30 cellular contexts compared by ENCODE assay signal in genomic region chr10:9015005-9015404, GRCh38.
DNase-seq lines count a peak whose midpoint lies in the region; ATAC-seq, FAIRE-seq and TF ChIP-seq lines count a peak whose summit lies in the region.
"Had no signal": no experiment of that assay in that cellular context is flagged by ENCODE, and none has a peak within 500 bp of the region (broad histone marks: within the 10 kb centered on the region; RNA-seq: fewer than 3 reads in every experiment).

No MANE protein-coding gene starts in this region.

- H3K23me2 ChIP-seq in H1 (ENCODE audit: low read depth, low read length): no peaks in the 10 kb centered on the region

- TF ChIP-seq CTCF in H1 (IDR thresholded peaks at IDR 0.05; ENCODE audit: control extremely low read depth in 1 of 3, insufficient read depth in 1 of 3, low read depth in 1 of 3, low read length in 3 of 3): no peak
- no peak for TF ChIP-seq CTCF in lower leg skin (IDR thresholded peaks at IDR 0.05)

- no peak overlapping the region for H3K18ac ChIP-seq in H1 (ENCODE audit: extremely low read depth, low read length)

- no peak overlapping the region for H3K23ac ChIP-seq in H1 (ENCODE audit: insufficient read length)

- no peak for FAIRE-seq in H1 (lab: Jason Lieb, UNC)
- FAIRE-seq: colon, G401.6, islet of Langerhans, small intestine had no signal

- H3K27ac ChIP-seq in H1 (ENCODE audit: low read depth, low read length): no peak overlapping the region
- H3K27ac ChIP-seq: cardiac muscle cell, KMS-11, left lung, SK-N-MC, thoracic aorta, uterus had no signal

- H3K4me3 ChIP-seq in H1 (ENCODE audit: extremely low read depth in 1 of 4, insufficient read depth in 2 of 4, low read depth in 3 of 4, low read length in 4 of 4): no peak overlapping the region
- H3K4me3 ChIP-seq in lower leg skin (ENCODE audit: low read depth, poor library complexity, severe bottlenecking): no peak overlapping the region
- H3K4me3 ChIP-seq: cardiac muscle cell, left lung, SK-N-MC, thoracic aorta, uterus had no signal

- no peaks in the 10 kb centered on the region for H3K79me1 ChIP-seq in H1 (ENCODE audit: low read depth, low read length)

- no peak for TF ChIP-seq POLR2A in H1 (IDR thresholded peaks at IDR 0.05; ENCODE audit: control extremely low read depth in 1 of 2, low read depth in 2 of 2, low read length in 2 of 2)
- no peak for TF ChIP-seq POLR2A in lower leg skin (IDR thresholded peaks at IDR 0.05)

- H3K27ac Mint-ChIP-seq in stimulated activated naive CD8-positive, alpha-beta T cell treated with anti-CD3 and anti-CD28 coated beads, Interleukin-15, amount 100 ng/mL, for 72 hours: no peak overlapping the region
- peak overlapping the region; percentile 52 for H3K27ac Mint-ChIP-seq in activated CD4-positive, alpha-beta memory T cell treated with anti-CD3 and anti-CD28 coated beads, Interleukin-2, amount 10 ng/mL, durations not matched to agents 7 days and 5 days
- H3K27ac Mint-ChIP-seq: activated naive CD4-positive, alpha-beta T cell treated with anti-CD3 and anti-CD28 coated beads for 36 hours; naive B cell; T-helper 1 cell treated with Interleukin-12 subunit alpha and Interleukin-12 subunit beta and Interleukin-4 antibody, amounts not matched to agents 30 μg/mL and 1 μg/mL, for 36 hours had no signal

- no peak for DNase-seq in stimulated activated naive CD8-positive, alpha-beta T cell treated with anti-CD3 and anti-CD28 coated beads, Interleukin-15, Interleukin-2, amounts not matched to agents 100 U/mL and 50 U/mL, for 24 hours
- DNase-seq in stimulated activated naive CD8-positive, alpha-beta T cell treated with anti-CD3 and anti-CD28 coated beads, Interleukin-15, amount 100 ng/mL, for 72 hours: no peak
- no peak for DNase-seq in activated CD4-positive, alpha-beta memory T cell treated with anti-CD3 and anti-CD28 coated beads, Interleukin-2, amount 10 ng/mL, durations not matched to agents 7 days and 5 days
- DNase-seq in H1 (ENCODE audit: low read depth in 1 of 2, low spot score in 2 of 2) (no peak), lower leg skin (ENCODE audit: low spot score in 2 of 2) (no peak), ureter (ENCODE audit: low spot score) (no peak)
- DNase-seq in activated CD4-positive, CD25-positive, alpha-beta regulatory T cell (lab: John Stamatoyannopoulos, UW): no peak
- DNase-seq: activated naive CD4-positive, alpha-beta T cell treated with anti-CD3 and anti-CD28 coated beads for 36 hours; BE2C; DMS53; glutamatergic neuron; left lung; naive B cell; NCI-H1417; NCI-H2029 treated with DMSO at 0.1 percent for 48 hours; NCI-H526; NK-92 treated with Interleukin-12 subunit alpha and Interleukin-12 subunit beta, amount 100 ng/mL, for 24 hours; PC-3; small intestine; stimulated activated naive CD4-positive, alpha-beta T cell; uterus had no signal

- no peak overlapping the region for H2BK12ac ChIP-seq in H1 (ENCODE audit: low read depth, low read length)

- TF ChIP-seq RAD21 in H1 (IDR thresholded peaks at IDR 0.05 in 1 of 2, conservative IDR thresholded peaks at IDR 0.05 in 1 of 2; ENCODE audit: low read depth in 2 of 2, low read length in 2 of 2): no peak

- intact Hi-C loops in lower leg skin (cut with DNase I; ENCODE audit: low total_unique reads): no loop called here

- H2AK5ac ChIP-seq in H1 (ENCODE audit: low read depth, low read length): no peak overlapping the region

- H2BK120ac ChIP-seq in H1 (replicated peaks; ENCODE audit: low read depth, low read length): no peak overlapping the region

- no peaks in the 10 kb centered on the region for H3K27me3 ChIP-seq in H1 (replicated peaks in 1 of 4; ENCODE audit: control insufficient read depth in 3 of 4, extremely low read depth in 1 of 4, insufficient read depth in 3 of 4, low read length in 3 of 4)
- H3K27me3 ChIP-seq: BE2C, cardiac muscle cell, left lung, uterus had no signal

- no peak overlapping the region for H4K91ac ChIP-seq in H1 (replicated peaks; ENCODE audit: insufficient read length, low read length)

- no peaks in the 10 kb centered on the region for H3K79me2 ChIP-seq in H1 (ENCODE audit: control insufficient read depth in 1 of 2, insufficient read depth in 2 of 2, low read length in 2 of 2)

- TF ChIP-seq EP300 in H1 (IDR thresholded peaks at IDR 0.05; ENCODE audit: borderline replicate concordance in 1 of 2, low read depth in 2 of 2, low read length in 2 of 2): no peak

- POLR2A ChIA-PET in activated CD4-positive, alpha-beta memory T cell treated with anti-CD3 and anti-CD28 coated beads, Interleukin-2, amount 10 ng/mL, durations not matched to agents 7 days and 5 days (lab: Charles Lee): interaction anchor here (1.9 to 2.3 kb wide), 2 partner anchors 10 to 955 kb away, joined by 7 read pairs; no protein-coding TSS in a partner anchor
- POLR2A ChIA-PET in H1 (lab: Charles Lee; ENCODE audit: partially characterized antibody): no interaction called here

- H3K4ac ChIP-seq in H1 (replicated peaks; ENCODE audit: insufficient read length, low read depth, low read length): no peak overlapping the region

- no peak overlapping the region for H3K4me2 ChIP-seq in H1 (ENCODE audit: insufficient read depth in 1 of 2, low read depth in 2 of 2, low read length in 2 of 2)
- H3K4me2 ChIP-seq: KMS-11 had no signal

- H3K9ac ChIP-seq in H1 (replicated peaks in 1 of 4; ENCODE audit: extremely low read depth in 1 of 4, low read depth in 3 of 4, low read length in 3 of 4): no peak overlapping the region
- H3K9ac ChIP-seq: KMS-11 had no signal

- no peak overlapping the region for H3K14ac ChIP-seq in H1 (ENCODE audit: insufficient read length)

- H3K36me3 ChIP-seq in H1 (ENCODE audit: control insufficient read depth in 2 of 4, insufficient read depth in 4 of 4, low read length in 3 of 4): no peaks in the 10 kb centered on the region
- H3K36me3 ChIP-seq: BE2C, cardiac muscle cell, left lung, thoracic aorta, uterus had no signal

- H3K4me3 Mint-ChIP-seq in stimulated activated naive CD8-positive, alpha-beta T cell treated with anti-CD3 and anti-CD28 coated beads, Interleukin-15, amount 100 ng/mL, for 72 hours: no peak overlapping the region
- H3K4me3 Mint-ChIP-seq in activated CD4-positive, alpha-beta memory T cell treated with anti-CD3 and anti-CD28 coated beads, Interleukin-2, amount 10 ng/mL, durations not matched to agents 7 days and 5 days: no peak overlapping the region
- H3K4me3 Mint-ChIP-seq: activated naive CD4-positive, alpha-beta T cell treated with anti-CD3 and anti-CD28 coated beads for 36 hours; naive B cell; T-helper 1 cell treated with Interleukin-12 subunit alpha and Interleukin-12 subunit beta and Interleukin-4 antibody, amounts not matched to agents 30 μg/mL and 1 μg/mL, for 36 hours had no signal

- H2BK20ac ChIP-seq in H1 (ENCODE audit: low read length): no peak overlapping the region

- no peaks in the 10 kb centered on the region for H3K27me3 Mint-ChIP-seq in stimulated activated naive CD8-positive, alpha-beta T cell treated with anti-CD3 and anti-CD28 coated beads, Interleukin-15, amount 100 ng/mL, for 72 hours
- no peaks in the 10 kb centered on the region for H3K27me3 Mint-ChIP-seq in activated CD4-positive, alpha-beta memory T cell treated with anti-CD3 and anti-CD28 coated beads, Interleukin-2, amount 10 ng/mL, durations not matched to agents 7 days and 5 days

- no peaks in the 10 kb centered on the region for H4K20me1 ChIP-seq in H1 (replicated peaks in 1 of 2; ENCODE audit: control insufficient read depth in 1 of 2, insufficient read depth in 2 of 2, low read length in 2 of 2)

- 100% methylated on average over 2 of the region's 2 CpGs; no CpG with 5 or more reads in 1 of the 2 experiments for WGBS in H1 (ENCODE audit: extremely low coverage in 1 of 2, insufficient coverage in 1 of 2, insufficient read length in 1 of 2, insufficient replicate concordance in 2 of 2, low coverage in 1 of 2, low lambda C conversion rate in 2 of 2, missing lambda C conversion rate in 1 of 2), 2 experiments
- WGBS in lower leg skin, 2 donors: 69 to 72% methylated on average over 2 of the region's 2 CpGs

- H2AFZ ChIP-seq in H1 (ENCODE audit: low read length): peak overlapping the region; percentile 26; the same call in 1 of the 2 replicates

- no peak overlapping the region for H4K5ac ChIP-seq in H1 (ENCODE audit: insufficient read length, low read depth, low read length)

- no peak overlapping the region for H2BK5ac ChIP-seq in H1 (ENCODE audit: low read depth, low read length)

- peaks cover 0 to 3% (median 0%) of the 10 kb centered on the region in 4 experiments; a peak in 1 of 7 replicates for H3K4me1 ChIP-seq in H1 (replicated peaks in 1 of 4; ENCODE audit: control insufficient read depth in 3 of 4, insufficient read depth in 4 of 4, low read length in 3 of 4)
- H3K4me1 ChIP-seq: BE2C, left lung, uterus had no signal

- peaks cover 0 to 7% of the 10 kb centered on the region in 2 donors for H3K9me3 Mint-ChIP-seq in stimulated activated naive CD8-positive, alpha-beta T cell treated with anti-CD3 and anti-CD28 coated beads, Interleukin-15, amount 100 ng/mL, for 72 hours
- no peaks in the 10 kb centered on the region for H3K9me3 Mint-ChIP-seq in activated CD4-positive, alpha-beta memory T cell treated with anti-CD3 and anti-CD28 coated beads, Interleukin-2, amount 10 ng/mL, durations not matched to agents 7 days and 5 days
- H3K9me3 Mint-ChIP-seq: activated naive CD4-positive, alpha-beta T cell treated with anti-CD3 and anti-CD28 coated beads for 36 hours; T-helper 1 cell treated with Interleukin-12 subunit alpha and Interleukin-12 subunit beta and Interleukin-4 antibody, amounts not matched to agents 30 μg/mL and 1 μg/mL, for 36 hours had no signal

- no peak overlapping the region for H2BK15ac ChIP-seq in H1 (ENCODE audit: low read length)

- peaks cover 18% of the 10 kb centered on the region for H3K4me1 Mint-ChIP-seq in stimulated activated naive CD8-positive, alpha-beta T cell treated with anti-CD3 and anti-CD28 coated beads, Interleukin-15, amount 100 ng/mL, for 72 hours
- peaks cover 9% of the 10 kb centered on the region for H3K4me1 Mint-ChIP-seq in activated CD4-positive, alpha-beta memory T cell treated with anti-CD3 and anti-CD28 coated beads, Interleukin-2, amount 10 ng/mL, durations not matched to agents 7 days and 5 days
- H3K4me1 Mint-ChIP-seq: naive B cell had no signal

- H3K36me3 Mint-ChIP-seq in activated CD4-positive, alpha-beta memory T cell treated with anti-CD3 and anti-CD28 coated beads, Interleukin-2, amount 10 ng/mL, durations not matched to agents 7 days and 5 days (ENCODE audit: low read depth): no peaks in the 10 kb centered on the region
- H3K36me3 Mint-ChIP-seq: naive B cell had no signal

- H4K8ac ChIP-seq in H1 (ENCODE audit: extremely low read depth, insufficient read depth, low read length): no peak overlapping the region

- CTCF ChIA-PET in activated CD4-positive, alpha-beta memory T cell treated with anti-CD3 and anti-CD28 coated beads, Interleukin-2, amount 10 ng/mL, durations not matched to agents 7 days and 5 days (lab: Charles Lee): no interaction called here
- CTCF ChIA-PET in H1 (lab: Charles Lee; ENCODE audit: partially characterized antibody): no interaction called here

- H3K56ac ChIP-seq in H1 (replicated peaks; ENCODE audit: insufficient read length, low read depth, low read length): no peak overlapping the region

- H3K9me3 ChIP-seq in H1 (ENCODE audit: insufficient read depth in 2 of 2, low read depth in 1 of 2, low read length in 1 of 2): no peaks in the 10 kb centered on the region
- H3K9me3 ChIP-seq: BE2C, left lung, thoracic aorta, uterus had no signal

- peak; percentile 43 for ATAC-seq in stimulated activated naive CD8-positive, alpha-beta T cell treated with anti-CD3 and anti-CD28 coated beads, Interleukin-15, Interleukin-2, amounts not matched to agents 100 U/mL and 50 U/mL, for 24 hours
- no peak for ATAC-seq in stimulated activated naive CD8-positive, alpha-beta T cell treated with anti-CD3 and anti-CD28 coated beads, Interleukin-15, amount 100 ng/mL, for 72 hours
- ATAC-seq: activated CD4-positive, CD25-positive, alpha-beta regulatory T cell treated with anti-CD3 and anti-CD28 coated beads, Interleukin-2, amount 50 U/mL, for 24 hours; left lung; PC-3 had no signal
